Comparison of ENCODE assay signal across 23 cellular contexts in genomic region chr20:53369871-53370270, GRCh38.
"Had no signal": no experiment of that assay in that cellular context is flagged by ENCODE, and none has a peak within 500 bp of the region (broad histone marks: within the 10 kb centered on the region; RNA-seq: fewer than 3 reads in every experiment).

No MANE protein-coding gene starts in this region.

- DNase-seq: Kasumi-1; MM.1S; NCI-H1092 treated with DMSO at 0.1 percent for 48 hours; NCI-H1436; NCI-H187; NCI-H2029; NCI-H2081 treated with DMSO at 0.1 percent for 48 hours; NCI-H2171; NCI-H226; NCI-H446; NCI-H510A; NCI-H524 treated with DMSO at 0.1 percent for 48 hours; NCI-H69; NCI-H774; NK-92 treated with Interleukin-12 subunit alpha and Interleukin-12 subunit beta, amount 100 ng/mL, for 24 hours; PC-3; SHP77; SK-N-SH had no signal

- H3K9me3 ChIP-seq: SK-N-SH had no signal

- H3K4me1 Mint-ChIP-seq: IgD-negative memory B cell had no signal

- ATAC-seq: Panc1, PC-3 had no signal

- H3K4me2 ChIP-seq: KMS-11, SK-N-SH had no signal

- H3K4me3 Mint-ChIP-seq: IgD-negative memory B cell had no signal

- H3K36me3 Mint-ChIP-seq: IgD-negative memory B cell had no signal

- H3K27ac ChIP-seq: KMS-11, RWPE1 had no signal

- H3K4me3 ChIP-seq: K562 had no signal

- H3K27me3 Mint-ChIP-seq: IgD-negative memory B cell had no signal

- H3K9ac ChIP-seq: KMS-11, SK-N-SH had no signal
